Comparison of ENCODE assay signal across 16 cellular contexts in genomic region chr7:85897967-85898366, GRCh38.
DNase-seq lines count a peak whose midpoint lies in the region; ATAC-seq and TF ChIP-seq lines count a peak whose summit lies in the region.
"Had no signal": no experiment of that assay in that cellular context is flagged by ENCODE, and none has a peak within 500 bp of the region (broad histone marks: within the 10 kb centered on the region; RNA-seq: fewer than 3 reads in every experiment).

No MANE protein-coding gene starts in this region.

- no peak overlapping the region for H2BK120ac ChIP-seq in mesendoderm (ENCODE audit: low read depth, low read length)

- H2BK15ac ChIP-seq in mesendoderm (replicated peaks; ENCODE audit: low read depth), result no peak overlapping the region

- no peak for ATAC-seq in left ventricle myocardium superior
- ATAC-seq: GM12878, GM23338 had no signal

- H3K4me1 ChIP-seq in mesendoderm (ENCODE audit: control insufficient read depth, low read depth, low read length), result no peaks in the 10 kb centered on the region
- no peaks in the 10 kb centered on the region for H3K4me1 ChIP-seq in osteoblast (ENCODE audit: insufficient read depth, low read length)
- H3K4me1 ChIP-seq: HAP-1 had no signal

- H3K79me2 ChIP-seq in mesendoderm (ENCODE audit: control insufficient read depth, insufficient read depth, low read length) (no peaks in the 10 kb centered on the region), osteoblast (ENCODE audit: insufficient read depth, low read length) (no peaks in the 10 kb centered on the region)

- H2AFZ ChIP-seq in osteoblast (ENCODE audit: low read length), result no peak overlapping the region
- H2AFZ ChIP-seq: GM23338 had no signal

- no peak overlapping the region for H2BK5ac ChIP-seq in mesendoderm (ENCODE audit: low read length)

- H3K27ac ChIP-seq in mesendoderm (ENCODE audit: low read depth, low read length) (no peak overlapping the region), osteoblast (ENCODE audit: low read depth, low read length) (no peak overlapping the region)

- no peak overlapping the region for H3K9ac ChIP-seq in mesendoderm (ENCODE audit: low read length)

- H4K20me1 ChIP-seq in osteoblast (ENCODE audit: insufficient read depth, low read length), result no peaks in the 10 kb centered on the region

- TF ChIP-seq CTCF in osteoblast (IDR thresholded peaks at IDR 0.05; ENCODE audit: extremely low read depth, low read depth, low read length), result no peak

- H3K23ac ChIP-seq in mesendoderm (ENCODE audit: low read length), result no peak overlapping the region

- H3K4ac ChIP-seq in mesendoderm (ENCODE audit: low read depth, low read length), result no peak overlapping the region

- H4K5ac ChIP-seq in mesendoderm (ENCODE audit: low read length), result no peak overlapping the region

- DNase-seq in OCI-M1 (lab: John Stamatoyannopoulos, UW) (peak; percentile 29), mesendoderm (peak; percentile 37), osteoblast (ENCODE audit: insufficient read length, low spot score, missing footprints) (peak; percentile 11), GDM1 (lab: John Stamatoyannopoulos, UW) (no peak), NCI-H524 treated with DMSO at 0.1 percent for 48 hours (lab: John Stamatoyannopoulos, UW) (no peak), left ventricle myocardium superior (no peak)
- no peak for DNase-seq in activated effector memory CD4-positive, alpha-beta T cell treated with Interleukin-2 at 50 U/mL for 16 hours
- DNase-seq: C1 segment of cervical spinal cord; Calu3; CD4-positive, alpha-beta memory T cell; COR-L47; DND-41; HFFc6 had no signal

- H3K56ac ChIP-seq in mesendoderm (ENCODE audit: low read length), result no peak overlapping the region

- H3K9me3 ChIP-seq in osteoblast (ENCODE audit: low read depth, low read length), result no peaks in the 10 kb centered on the region
- H3K9me3 ChIP-seq: HAP-1 had no signal

- no CpG with 5 or more reads among the region's 1 CpG for WGBS in mesendoderm (ENCODE audit: extremely low coverage, insufficient coverage, low lambda C conversion rate)

- H3K4me2 ChIP-seq in mesendoderm (ENCODE audit: low read length) (no peak overlapping the region), osteoblast (ENCODE audit: insufficient read depth, low read length) (no peak overlapping the region)
- H3K4me2 ChIP-seq: GM23338 had no signal

- H3K27me3 ChIP-seq in mesendoderm (ENCODE audit: insufficient read depth, low read length, poor library complexity) (no peaks in the 10 kb centered on the region), osteoblast (ENCODE audit: insufficient read depth, low read length) (no peaks in the 10 kb centered on the region)

- H3K79me1 ChIP-seq in mesendoderm (ENCODE audit: low read length), result no peaks in the 10 kb centered on the region

- H3K18ac ChIP-seq in mesendoderm (ENCODE audit: low read length), result no peak overlapping the region

- no peak overlapping the region for H3K4me3 ChIP-seq in mesendoderm (ENCODE audit: low read length)
- no peak overlapping the region for H3K4me3 ChIP-seq in osteoblast (ENCODE audit: insufficient read depth, low read length)
- H3K4me3 ChIP-seq: GM12878, GM23338, HAP-1 had no signal

- intact Hi-C loops in left ventricle myocardium superior (cut with micrococcal nuclease), result no loop called here

- no peak overlapping the region for H2AK5ac ChIP-seq in mesendoderm (ENCODE audit: low read length)

- H3K36me3 ChIP-seq in mesendoderm (ENCODE audit: control insufficient read depth, insufficient read depth, low read length), result no peaks in the 10 kb centered on the region
- no peaks in the 10 kb centered on the region for H3K36me3 ChIP-seq in osteoblast (ENCODE audit: insufficient read depth, low read length)
- H3K36me3 ChIP-seq: HAP-1 had no signal

- H4K8ac ChIP-seq in mesendoderm (ENCODE audit: low read depth, low read length), result no peak overlapping the region

Comparison
In these comparisons a context has a peak if more than half of its experiments do, and no peak if none do; other contexts are left out.
1. DNase-seq: peak in OCI-M1 (single experiment), mesendoderm (single experiment) and osteoblast (single experiment); none in activated effector memory CD4-positive, alpha-beta T cell treated with Interleukin-2 at 50 U/mL for 16 hours (single experiment), GDM1 (single experiment), NCI-H524 treated with DMSO at 0.1 percent for 48 hours (single experiment) and left ventricle myocardium superior (single experiment).